21 cellular contexts compared by ENCODE assay signal in the genomic region with DNA sequence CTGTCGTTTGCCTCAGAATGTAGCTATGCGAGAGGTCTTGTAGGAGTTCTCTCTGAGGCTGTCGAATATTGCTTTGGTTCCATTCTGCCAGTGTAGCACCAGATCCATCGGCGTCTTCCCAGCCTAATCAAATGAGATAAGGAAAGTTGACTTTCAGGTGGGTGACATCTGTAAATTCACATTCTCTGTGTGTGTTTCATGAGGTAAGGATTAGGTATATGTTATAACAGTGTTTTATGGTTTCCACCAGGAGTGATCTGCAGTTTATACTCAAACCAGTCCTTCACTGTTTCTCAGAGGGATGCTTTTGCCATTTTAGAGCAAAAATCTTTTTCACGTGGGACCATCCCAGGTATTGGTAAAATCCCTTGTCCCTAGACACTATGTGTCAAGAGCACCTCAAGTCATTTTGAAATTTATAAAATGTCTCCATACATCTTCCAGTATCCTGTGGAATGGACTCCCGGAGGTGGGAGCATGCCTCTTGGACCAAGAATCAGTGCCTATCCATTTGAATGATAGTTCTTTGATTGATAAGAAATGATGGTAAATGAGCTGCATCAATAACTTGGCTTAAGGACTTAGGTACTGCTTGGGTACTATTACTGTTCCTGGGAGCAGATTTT. TPM values are rescaled to one million over a fixed set of nuclear protein-coding genes. Genes with fewer than 3 reads are reported as not detected.
"Had no signal": no experiment of that assay in that cellular context is flagged by ENCODE, and none has a peak within 500 bp of the region (broad histone marks: within the 10 kb centered on the region; RNA-seq: fewer than 3 reads in every experiment).

No MANE protein-coding gene starts in this region.

- H3K9me3 ChIP-seq: ascending aorta, lower lobe of right lung, upper lobe of left lung had no signal

- H3K27me3 Mint-ChIP-seq: activated CD4-positive, alpha-beta memory T cell treated with anti-CD3 and anti-CD28 coated beads for 36 hours; activated CD4-positive, alpha-beta T cell treated with anti-CD3 and anti-CD28 coated beads for 36 hours; stimulated activated naive CD8-positive, alpha-beta T cell treated with anti-CD3 and anti-CD28 coated beads, Interleukin-15, Interleukin-2, amounts not matched to agents 100 ng/mL and 50 ng/mL, for 24 hours had no signal

- H3K4me3 ChIP-seq: ascending aorta, coronary artery, lower lobe of right lung, upper lobe of left lung had no signal

- H3K4me3 Mint-ChIP-seq: activated CD4-positive, alpha-beta memory T cell treated with anti-CD3 and anti-CD28 coated beads for 36 hours; activated CD4-positive, alpha-beta T cell treated with anti-CD3 and anti-CD28 coated beads for 36 hours; activated CD8-positive, alpha-beta memory T cell treated with anti-CD3 and anti-CD28 coated beads, Interleukin-2, amount 10 ng/mL, durations not matched to agents 7 days and 5 days; activated naive CD4-positive, alpha-beta T cell treated with anti-CD3 and anti-CD28 coated beads, Interleukin-2, amount 10 ng/mL, durations not matched to agents 7 days and 5 days; naive thymus-derived CD4-positive, alpha-beta T cell; stimulated activated naive CD8-positive, alpha-beta T cell treated with anti-CD3 and anti-CD28 coated beads, Interleukin-15, Interleukin-2, amounts not matched to agents 100 ng/mL and 50 ng/mL, for 24 hours had no signal

- ATAC-seq: activated CD4-positive, alpha-beta T cell treated with anti-CD3 and anti-CD28 coated beads for 36 hours; activated CD8-positive, alpha-beta memory T cell treated with anti-CD3 and anti-CD28 coated beads, Interleukin-2, amount 10 ng/mL, durations not matched to agents 7 days and 5 days; naive thymus-derived CD4-positive, alpha-beta T cell had no signal

- DNase-seq: activated CD4-positive, alpha-beta memory T cell treated with anti-CD3 and anti-CD28 coated beads for 36 hours; activated CD4-positive, alpha-beta T cell treated with anti-CD3 and anti-CD28 coated beads for 36 hours; activated CD8-positive, alpha-beta memory T cell treated with anti-CD3 and anti-CD28 coated beads, Interleukin-2, amount 10 ng/mL, durations not matched to agents 7 days and 5 days; activated naive CD4-positive, alpha-beta T cell treated with anti-CD3 and anti-CD28 coated beads, Interleukin-2, amount 10 ng/mL, durations not matched to agents 7 days and 5 days; activated T-cell treated with anti-CD3 and anti-CD28 coated beads, Interleukin-2, amount 50 U/mL, for 1 hour; central memory CD4-positive, alpha-beta T cell; effector CD4-positive, alpha-beta T cell; foreskin fibroblast; glutamatergic neuron; lower lobe of right lung; naive thymus-derived CD4-positive, alpha-beta T cell; stimulated activated CD4-positive, alpha-beta T cell treated with anti-CD3 and anti-CD28 coated beads, Interleukin-15, amount 100 ng/mL, for 24 hours; stimulated activated CD4-positive, alpha-beta T cell treated with anti-CD3 and anti-CD28 coated beads, Interleukin-4, amount 100 ng/mL, for 24 hours; upper lobe of left lung had no signal

- H3K27ac ChIP-seq: ascending aorta, coronary artery, lower lobe of right lung, parathyroid adenoma, upper lobe of left lung had no signal

- H3K27me3 ChIP-seq: ascending aorta, upper lobe of left lung had no signal

- H3K9ac ChIP-seq: parathyroid adenoma had no signal

- H3K36me3 ChIP-seq: ascending aorta, lower lobe of right lung, upper lobe of left lung had no signal

- H3K9me3 Mint-ChIP-seq: activated naive CD4-positive, alpha-beta T cell treated with anti-CD3 and anti-CD28 coated beads, Interleukin-2, amount 10 ng/mL, durations not matched to agents 7 days and 5 days; activated T-helper 2 cell treated with anti-CD3 and anti-CD28 coated beads, Interferon-gamma antibody, Interleukin-2, Interleukin-4, amounts not matched to agents 10 μg/mL and 5 μg/mL and 100 μg/mL, durations not matched to agents 14 hours and 24 hours and 36 hours; stimulated activated naive CD8-positive, alpha-beta T cell treated with anti-CD3 and anti-CD28 coated beads, Interleukin-15, Interleukin-2, amounts not matched to agents 100 ng/mL and 50 ng/mL, for 24 hours had no signal

- H3K4me1 ChIP-seq: parathyroid adenoma had no signal

- H3K36me3 Mint-ChIP-seq: activated CD4-positive, alpha-beta memory T cell treated with anti-CD3 and anti-CD28 coated beads for 36 hours had no signal

- H3K27ac Mint-ChIP-seq: activated CD4-positive, alpha-beta memory T cell treated with anti-CD3 and anti-CD28 coated beads for 36 hours; activated CD4-positive, alpha-beta T cell treated with anti-CD3 and anti-CD28 coated beads for 36 hours; activated CD8-positive, alpha-beta memory T cell treated with anti-CD3 and anti-CD28 coated beads, Interleukin-2, amount 10 ng/mL, durations not matched to agents 7 days and 5 days; activated naive CD4-positive, alpha-beta T cell treated with anti-CD3 and anti-CD28 coated beads, Interleukin-2, amount 10 ng/mL, durations not matched to agents 7 days and 5 days; activated T-helper 2 cell treated with anti-CD3 and anti-CD28 coated beads, Interferon-gamma antibody, Interleukin-2, Interleukin-4, amounts not matched to agents 10 μg/mL and 5 μg/mL and 100 μg/mL, durations not matched to agents 14 hours and 24 hours and 36 hours; naive thymus-derived CD4-positive, alpha-beta T cell; stimulated activated naive CD8-positive, alpha-beta T cell treated with anti-CD3 and anti-CD28 coated beads, Interleukin-15, Interleukin-2, amounts not matched to agents 100 ng/mL and 50 ng/mL, for 24 hours had no signal

- H3K79me2 ChIP-seq: parathyroid adenoma had no signal

- H2AFZ ChIP-seq: parathyroid adenoma had no signal

RNA-seq across cellular contexts. Expression of a gene that starts 7.9 kb away (rescaled TPM):
- total RNA-seq: activated CD4-positive, alpha-beta memory T cell treated with anti-CD3 and anti-CD28 coated beads for 36 hours; activated CD4-positive, alpha-beta T cell treated with anti-CD3 and anti-CD28 coated beads for 36 hours; activated CD8-positive, alpha-beta memory T cell treated with anti-CD3 and anti-CD28 coated beads, Interleukin-2, amount 10 ng/mL, durations not matched to agents 7 days and 5 days; activated T-helper 2 cell treated with anti-CD3 and anti-CD28 coated beads, Interferon-gamma antibody, Interleukin-2, Interleukin-4, amounts not matched to agents 10 μg/mL and 5 μg/mL and 100 μg/mL, durations not matched to agents 14 hours and 24 hours and 36 hours; naive thymus-derived CD4-positive, alpha-beta T cell; T-helper 1 cell treated with Interleukin-12 subunit alpha and Interleukin-12 subunit beta and Interleukin-4 antibody, amounts not matched to agents 30 ng/mL and 1 ng/mL, for 36 hours; temporal lobe had no signal
- polyA plus RNA-seq: naive thymus-derived CD4-positive, alpha-beta T cell had no signal

RNA-seq across cellular contexts. Expression of a gene that starts 55.1 kb away (rescaled TPM):
- total RNA-seq: activated CD4-positive, alpha-beta memory T cell treated with anti-CD3 and anti-CD28 coated beads for 36 hours; activated CD4-positive, alpha-beta T cell treated with anti-CD3 and anti-CD28 coated beads for 36 hours; activated CD8-positive, alpha-beta memory T cell treated with anti-CD3 and anti-CD28 coated beads, Interleukin-2, amount 10 ng/mL, durations not matched to agents 7 days and 5 days; activated T-helper 2 cell treated with anti-CD3 and anti-CD28 coated beads, Interferon-gamma antibody, Interleukin-2, Interleukin-4, amounts not matched to agents 10 μg/mL and 5 μg/mL and 100 μg/mL, durations not matched to agents 14 hours and 24 hours and 36 hours; T-helper 1 cell treated with Interleukin-12 subunit alpha and Interleukin-12 subunit beta and Interleukin-4 antibody, amounts not matched to agents 30 ng/mL and 1 ng/mL, for 36 hours had no signal
- polyA plus RNA-seq: naive thymus-derived CD4-positive, alpha-beta T cell had no signal
